In genomic region chr4:32930700-32931099, GRCh38 we compare ENCODE assay signal across 35 cellular contexts.
"Had no signal": no experiment of that assay in that cellular context is flagged by ENCODE, and none has a peak within 500 bp of the region (broad histone marks: within the 10 kb centered on the region; RNA-seq: fewer than 3 reads in every experiment).

No MANE protein-coding gene starts in this region.

- H3K36me3 ChIP-seq: adrenal gland, brain microvascular endothelial cell, breast epithelium had no signal

- H3K4me1 ChIP-seq: adrenal gland, body of pancreas, breast epithelium had no signal

- DNase-seq: activated B cell treated with CpG ODN at 0.5 μM for 24 hours; activated CD4-positive, alpha-beta memory T cell treated with anti-CD3 and anti-CD28 coated beads, Interleukin-2, amount 10 ng/mL, durations not matched to agents 7 days and 5 days; activated CD4-positive, alpha-beta T cell treated with anti-CD3 and anti-CD28 coated beads for 48 hours; activated CD4-positive, alpha-beta T cell treated with anti-CD3 and anti-CD28 coated beads, Interleukin-2, amount 10 ng/mL, durations not matched to agents 7 days and 5 days; activated CD4-positive, alpha-beta T cell treated with anti-CD3 and anti-CD28 coated beads, Interleukin-2, amount 50 U/mL, for 48 hours; activated CD4-positive, CD25-positive, alpha-beta regulatory T cell treated with anti-CD3 and anti-CD28 coated beads, Interleukin-2, amount 50 U/mL, for 72 hours; activated CD8-positive, alpha-beta memory T cell treated with anti-CD3 and anti-CD28 coated beads for 24 hours; activated CD8-positive, alpha-beta memory T cell treated with anti-CD3 and anti-CD28 coated beads, Interleukin-2, amount 10 ng/mL, durations not matched to agents 7 days and 5 days; activated CD8-positive, alpha-beta memory T cell treated with anti-CD3 and anti-CD28 coated beads, Interleukin-2, amount 50 U/mL, for 48 hours; activated CD8-positive, alpha-beta T cell treated with anti-CD3 and anti-CD28 coated beads, Interleukin-2, amount 10 ng/mL, durations not matched to agents 7 days and 5 days; activated effector memory CD4-positive, alpha-beta T cell treated with Interleukin-2 at 50 U/mL for 16 hours; activated gamma-delta T cell; activated naive CD4-positive, alpha-beta T cell treated with anti-CD3 and anti-CD28 coated beads, Interleukin-2, amount 10 ng/mL, durations not matched to agents 7 days and 5 days; activated naive CD4-positive, alpha-beta T cell treated with Interleukin-2 at 50 U/mL for 16 hours; activated naive CD8-positive, alpha-beta T cell treated with anti-CD3 and anti-CD28 coated beads, Interleukin-2, amount 10 ng/mL, durations not matched to agents 7 days and 5 days; activated naive CD8-positive, alpha-beta T cell treated with anti-CD3 and anti-CD28 coated beads, Interleukin-2, amount 50 U/mL, for 24 hours; activated T-cell treated with anti-CD3 and anti-CD28 coated beads, Interleukin-2, amount 50 U/mL, for 24 hours; activated T-cell treated with anti-CD3 and anti-CD28 coated beads, Interleukin-2, amount 50 U/mL, for 48 hours; adrenal gland; amniotic stem cell; aorta; body of pancreas; brain microvascular endothelial cell; central memory CD4-positive, alpha-beta T cell; T-helper 2 cell; T-helper 9 cell had no signal

- H3K27ac ChIP-seq: adrenal gland, body of pancreas, brain microvascular endothelial cell, breast epithelium, VCaP had no signal

- H3K27ac Mint-ChIP-seq: activated B cell treated with CpG ODN at 0.5 μM for 24 hours; activated CD4-positive, alpha-beta memory T cell treated with anti-CD3 and anti-CD28 coated beads, Interleukin-2, amount 10 ng/mL, durations not matched to agents 7 days and 5 days; activated CD4-positive, alpha-beta T cell treated with anti-CD3 and anti-CD28 coated beads, Interleukin-2, amount 10 ng/mL, durations not matched to agents 7 days and 5 days; activated CD8-positive, alpha-beta memory T cell treated with anti-CD3 and anti-CD28 coated beads, Interleukin-2, amount 10 ng/mL, durations not matched to agents 7 days and 5 days; activated CD8-positive, alpha-beta T cell treated with anti-CD3 and anti-CD28 coated beads, Interleukin-2, amount 10 ng/mL, durations not matched to agents 7 days and 5 days; activated naive CD4-positive, alpha-beta T cell treated with anti-CD3 and anti-CD28 coated beads, Interleukin-2, amount 10 ng/mL, durations not matched to agents 7 days and 5 days; activated naive CD4-positive, alpha-beta T cell treated with anti-CD3 and anti-CD28 coated beads, Interleukin-2, amount 50 U/mL, for 24 hours; activated naive CD8-positive, alpha-beta T cell; activated naive CD8-positive, alpha-beta T cell treated with anti-CD3 and anti-CD28 coated beads, Interleukin-2, amount 10 ng/mL, durations not matched to agents 7 days and 5 days; activated naive CD8-positive, alpha-beta T cell treated with anti-CD3 and anti-CD28 coated beads, Interleukin-2, amount 50 U/mL, for 24 hours; activated T-cell treated with anti-CD3 and anti-CD28 coated beads, Interleukin-2, amount 50 U/mL, for 24 hours; activated T-helper 2 cell treated with anti-CD3 and anti-CD28 coated beads, Interferon-gamma antibody, Interleukin-2, Interleukin-4, amounts not matched to agents 10 μg/mL and 5 μg/mL and 100 μg/mL, durations not matched to agents 14 hours and 24 hours and 36 hours; T-helper 2 cell treated with Interferon-gamma antibody and Interleukin-4, amounts not matched to agents 5 μg/mL and 100 μg/mL, for 36 hours had no signal

- H3K27me3 Mint-ChIP-seq: activated B cell treated with CpG ODN at 0.5 μM for 24 hours; activated CD4-positive, alpha-beta memory T cell treated with anti-CD3 and anti-CD28 coated beads, Interleukin-2, amount 10 ng/mL, durations not matched to agents 7 days and 5 days; activated CD4-positive, alpha-beta T cell treated with anti-CD3 and anti-CD28 coated beads, Interleukin-2, amount 10 ng/mL, durations not matched to agents 7 days and 5 days; activated CD8-positive, alpha-beta memory T cell treated with anti-CD3 and anti-CD28 coated beads, Interleukin-2, amount 10 ng/mL, durations not matched to agents 7 days and 5 days; activated naive CD4-positive, alpha-beta T cell treated with anti-CD3 and anti-CD28 coated beads, Interleukin-2, amount 10 ng/mL, durations not matched to agents 7 days and 5 days; activated naive CD4-positive, alpha-beta T cell treated with anti-CD3 and anti-CD28 coated beads, Interleukin-2, amount 50 U/mL, for 24 hours; activated naive CD8-positive, alpha-beta T cell; activated naive CD8-positive, alpha-beta T cell treated with anti-CD3 and anti-CD28 coated beads, Interleukin-2, amount 10 ng/mL, durations not matched to agents 7 days and 5 days; activated naive CD8-positive, alpha-beta T cell treated with anti-CD3 and anti-CD28 coated beads, Interleukin-2, amount 50 U/mL, for 24 hours; activated T-cell treated with anti-CD3 and anti-CD28 coated beads, Interleukin-2, amount 50 U/mL, for 24 hours had no signal

- H3K9me3 Mint-ChIP-seq: activated B cell treated with CpG ODN at 0.5 μM for 24 hours; activated naive CD4-positive, alpha-beta T cell treated with anti-CD3 and anti-CD28 coated beads, Interleukin-2, amount 50 U/mL, for 24 hours had no signal

- H3K4me3 ChIP-seq: adrenal gland, body of pancreas, breast epithelium had no signal

- FAIRE-seq: astrocyte, colon, TTC549 had no signal

- H3K9me3 ChIP-seq: adrenal gland, body of pancreas, breast epithelium had no signal

- H3K27me3 ChIP-seq: adrenal gland, body of pancreas, brain microvascular endothelial cell, breast epithelium had no signal

- H3K4me3 Mint-ChIP-seq: activated B cell treated with CpG ODN at 0.5 μM for 24 hours; activated CD4-positive, alpha-beta memory T cell treated with anti-CD3 and anti-CD28 coated beads, Interleukin-2, amount 10 ng/mL, durations not matched to agents 7 days and 5 days; activated CD4-positive, alpha-beta T cell treated with anti-CD3 and anti-CD28 coated beads, Interleukin-2, amount 10 ng/mL, durations not matched to agents 7 days and 5 days; activated CD8-positive, alpha-beta memory T cell treated with anti-CD3 and anti-CD28 coated beads, Interleukin-2, amount 10 ng/mL, durations not matched to agents 7 days and 5 days; activated CD8-positive, alpha-beta T cell treated with anti-CD3 and anti-CD28 coated beads, Interleukin-2, amount 10 ng/mL, durations not matched to agents 7 days and 5 days; activated naive CD4-positive, alpha-beta T cell treated with anti-CD3 and anti-CD28 coated beads, Interleukin-2, amount 10 ng/mL, durations not matched to agents 7 days and 5 days; activated naive CD4-positive, alpha-beta T cell treated with anti-CD3 and anti-CD28 coated beads, Interleukin-2, amount 50 U/mL, for 24 hours; activated naive CD8-positive, alpha-beta T cell; activated naive CD8-positive, alpha-beta T cell treated with anti-CD3 and anti-CD28 coated beads, Interleukin-2, amount 10 ng/mL, durations not matched to agents 7 days and 5 days; activated naive CD8-positive, alpha-beta T cell treated with anti-CD3 and anti-CD28 coated beads, Interleukin-2, amount 50 U/mL, for 24 hours; activated T-cell treated with anti-CD3 and anti-CD28 coated beads, Interleukin-2, amount 50 U/mL, for 24 hours; T-helper 2 cell treated with Interferon-gamma antibody and Interleukin-4, amounts not matched to agents 5 μg/mL and 100 μg/mL, for 36 hours had no signal

- H3K36me3 Mint-ChIP-seq: activated CD8-positive, alpha-beta memory T cell treated with anti-CD3 and anti-CD28 coated beads, Interleukin-2, amount 10 ng/mL, durations not matched to agents 7 days and 5 days; activated naive CD4-positive, alpha-beta T cell treated with anti-CD3 and anti-CD28 coated beads, Interleukin-2, amount 10 ng/mL, durations not matched to agents 7 days and 5 days; activated naive CD4-positive, alpha-beta T cell treated with anti-CD3 and anti-CD28 coated beads, Interleukin-2, amount 50 U/mL, for 24 hours; activated naive CD8-positive, alpha-beta T cell; activated naive CD8-positive, alpha-beta T cell treated with anti-CD3 and anti-CD28 coated beads, Interleukin-2, amount 10 ng/mL, durations not matched to agents 7 days and 5 days had no signal

- H3K4me1 Mint-ChIP-seq: activated B cell treated with CpG ODN at 0.5 μM for 24 hours; activated CD4-positive, alpha-beta memory T cell treated with anti-CD3 and anti-CD28 coated beads, Interleukin-2, amount 10 ng/mL, durations not matched to agents 7 days and 5 days; activated CD4-positive, alpha-beta T cell treated with anti-CD3 and anti-CD28 coated beads, Interleukin-2, amount 10 ng/mL, durations not matched to agents 7 days and 5 days; activated CD8-positive, alpha-beta memory T cell treated with anti-CD3 and anti-CD28 coated beads, Interleukin-2, amount 10 ng/mL, durations not matched to agents 7 days and 5 days; activated naive CD4-positive, alpha-beta T cell treated with anti-CD3 and anti-CD28 coated beads, Interleukin-2, amount 10 ng/mL, durations not matched to agents 7 days and 5 days; activated naive CD4-positive, alpha-beta T cell treated with anti-CD3 and anti-CD28 coated beads, Interleukin-2, amount 50 U/mL, for 24 hours; activated naive CD8-positive, alpha-beta T cell treated with anti-CD3 and anti-CD28 coated beads, Interleukin-2, amount 10 ng/mL, durations not matched to agents 7 days and 5 days; activated naive CD8-positive, alpha-beta T cell treated with anti-CD3 and anti-CD28 coated beads, Interleukin-2, amount 50 U/mL, for 24 hours had no signal

- ATAC-seq: activated CD8-positive, alpha-beta memory T cell treated with anti-CD3 and anti-CD28 coated beads, Interleukin-2, amount 10 ng/mL, durations not matched to agents 7 days and 5 days; activated CD8-positive, alpha-beta T cell treated with anti-CD3 and anti-CD28 coated beads, Interleukin-2, amount 10 ng/mL, durations not matched to agents 7 days and 5 days; activated naive CD8-positive, alpha-beta T cell treated with anti-CD3 and anti-CD28 coated beads, Interleukin-2, amount 50 U/mL, for 24 hours; body of pancreas had no signal
